ENCODE assay signal across 8 cellular contexts in the genomic region with DNA sequence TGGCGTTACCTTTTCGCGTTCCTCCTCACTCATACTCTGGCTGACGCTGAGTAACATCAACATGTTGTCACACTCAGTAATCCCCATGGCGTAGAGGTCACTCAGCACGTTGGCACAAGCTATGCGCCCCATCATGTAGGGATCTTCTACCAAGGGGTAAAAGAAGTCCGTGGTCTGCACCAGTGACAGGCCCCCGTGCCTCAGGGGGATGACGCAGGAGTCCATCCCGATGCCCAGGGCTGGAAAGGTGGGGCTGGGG. TPM values are rescaled to one million over a fixed set of nuclear protein-coding genes. Genes with fewer than 3 reads are reported as not detected.
DNase-seq lines count a peak whose midpoint lies in the region; ATAC-seq and TF ChIP-seq lines count a peak whose summit lies in the region.

No MANE protein-coding gene starts in this region.

- H3K27ac ChIP-seq in layer of hippocampus (ENCODE audit: low read depth, low read length) (peak overlapping the region; percentile 97), tibial nerve (peak overlapping the region; percentile 60 to 98 (median 96))

- no peak for DNase-seq in activated T-cell treated with anti-CD3 and anti-CD28 coated beads, Interleukin-2, amount 50 U/mL, for 72 hours
- DNase-seq in activated T-cell treated with anti-CD3 and anti-CD28 coated beads, Interleukin-2, amount 50 U/mL, for 1 hour = no peak
- DNase-seq in activated T-helper 1 cell treated with anti-CD3 and anti-CD28 coated beads, Interleukin-12 subunit alpha, Interleukin-12 subunit beta, Interleukin-2, Interleukin-4 antibody, amounts not matched to agents 30 ng/mL and 10 ng/mL and 1 ng/mL, durations not matched to agents 14 hours and 24 hours and 36 hours (ENCODE audit: low spot score) = no peak
- DNase-seq in tibial nerve (ENCODE audit: low spot score in 2 of 2) = no peak
- DNase-seq in DMS114 treated with DMSO at 0.1 percent for 48 hours (lab: John Stamatoyannopoulos, UW; ENCODE audit: unreplicated experiment) = no peak
- no peak for DNase-seq in NCI-H226

- intact Hi-C loops in activated T-helper 1 cell treated with anti-CD3 and anti-CD28 coated beads, Interleukin-12 subunit alpha, Interleukin-12 subunit beta, Interleukin-2, Interleukin-4 antibody, amounts not matched to agents 30 ng/mL and 10 ng/mL and 1 ng/mL, durations not matched to agents 14 hours and 24 hours and 36 hours (cut with micrococcal nuclease) = loop anchor here (1.0 to 5.0 kb wide), 5 partner anchors 13 to 82 kb away; a partner anchor contains a TSS

- H3K4me1 ChIP-seq in tibial nerve = peaks cover 0 to 23% (median 17%) of the 10 kb centered on the region in 4 donors

- no peaks in the 10 kb centered on the region for H3K27me3 Mint-ChIP-seq in activated T-cell treated with anti-CD3 and anti-CD28 coated beads, Interleukin-2, amount 50 U/mL, for 72 hours (ENCODE audit: low read depth)
- no peaks in the 10 kb centered on the region for H3K27me3 Mint-ChIP-seq in activated T-helper 1 cell treated with anti-CD3 and anti-CD28 coated beads, Interleukin-12 subunit alpha, Interleukin-12 subunit beta, Interleukin-2, Interleukin-4 antibody, amounts not matched to agents 30 ng/mL and 10 ng/mL and 1 ng/mL, durations not matched to agents 14 hours and 24 hours and 36 hours (ENCODE audit: insufficient read depth)

- peaks cover 44% of the 10 kb centered on the region for H3K4me1 Mint-ChIP-seq in activated T-cell treated with anti-CD3 and anti-CD28 coated beads, Interleukin-2, amount 50 U/mL, for 72 hours (ENCODE audit: low read depth)
- peaks cover 37% of the 10 kb centered on the region for H3K4me1 Mint-ChIP-seq in activated T-helper 1 cell treated with anti-CD3 and anti-CD28 coated beads, Interleukin-12 subunit alpha, Interleukin-12 subunit beta, Interleukin-2, Interleukin-4 antibody, amounts not matched to agents 30 ng/mL and 10 ng/mL and 1 ng/mL, durations not matched to agents 14 hours and 24 hours and 36 hours (ENCODE audit: low read depth)

- no peak for TF ChIP-seq POLR2A in tibial nerve (IDR thresholded peaks at IDR 0.05)

- no peak for TF ChIP-seq CTCF in tibial nerve (IDR thresholded peaks at IDR 0.05)

- H3K27ac Mint-ChIP-seq in activated T-cell treated with anti-CD3 and anti-CD28 coated beads, Interleukin-2, amount 50 U/mL, for 72 hours = peak overlapping the region; percentile 48
- H3K27ac Mint-ChIP-seq in activated T-helper 1 cell treated with anti-CD3 and anti-CD28 coated beads, Interleukin-12 subunit alpha, Interleukin-12 subunit beta, Interleukin-2, Interleukin-4 antibody, amounts not matched to agents 30 ng/mL and 10 ng/mL and 1 ng/mL, durations not matched to agents 14 hours and 24 hours and 36 hours = peak overlapping the region; percentile 86

- no peaks in the 10 kb centered on the region for H3K9me3 ChIP-seq in tibial nerve

- H3K4me3 Mint-ChIP-seq in activated T-cell treated with anti-CD3 and anti-CD28 coated beads, Interleukin-2, amount 50 U/mL, for 72 hours = peak overlapping the region; percentile 90 to 92
- H3K4me3 Mint-ChIP-seq in activated T-helper 1 cell treated with anti-CD3 and anti-CD28 coated beads, Interleukin-12 subunit alpha, Interleukin-12 subunit beta, Interleukin-2, Interleukin-4 antibody, amounts not matched to agents 30 ng/mL and 10 ng/mL and 1 ng/mL, durations not matched to agents 14 hours and 24 hours and 36 hours = peak overlapping the region; percentile 95

- H3K4me3 ChIP-seq in tibial nerve = peak overlapping the region; percentile 58 to 100 (median 91)

- 34 to 40% methylated on average over 11 of the region's 11 CpGs for WGBS in tibial nerve, 2 donors

- ATAC-seq in activated T-cell treated with anti-CD3 and anti-CD28 coated beads, Interleukin-2, amount 50 U/mL, for 72 hours (replicated peaks in 1 of 2) = no peak
- ATAC-seq in HG03139 (IDR thresholded peaks at IDR 0.05; ENCODE audit: unreplicated experiment) = no peak

- peaks cover 0 to 22% (median 0%) of the 10 kb centered on the region in 3 donors for H3K36me3 ChIP-seq in tibial nerve

- H3K36me3 Mint-ChIP-seq in activated T-cell treated with anti-CD3 and anti-CD28 coated beads, Interleukin-2, amount 50 U/mL, for 72 hours (ENCODE audit: insufficient read depth in 2 of 2) = peaks cover 12 to 31% of the 10 kb centered on the region in 2 donors
- peaks cover 25% of the 10 kb centered on the region for H3K36me3 Mint-ChIP-seq in activated T-helper 1 cell treated with anti-CD3 and anti-CD28 coated beads, Interleukin-12 subunit alpha, Interleukin-12 subunit beta, Interleukin-2, Interleukin-4 antibody, amounts not matched to agents 30 ng/mL and 10 ng/mL and 1 ng/mL, durations not matched to agents 14 hours and 24 hours and 36 hours (ENCODE audit: low read depth)

- no peak for TF ChIP-seq EP300 in tibial nerve (IDR thresholded peaks at IDR 0.05)

- H3K9me3 Mint-ChIP-seq in activated T-cell treated with anti-CD3 and anti-CD28 coated beads, Interleukin-2, amount 50 U/mL, for 72 hours = peaks cover 0 to 3% of the 10 kb centered on the region in 2 donors
- H3K9me3 Mint-ChIP-seq in activated T-helper 1 cell treated with anti-CD3 and anti-CD28 coated beads, Interleukin-12 subunit alpha, Interleukin-12 subunit beta, Interleukin-2, Interleukin-4 antibody, amounts not matched to agents 30 ng/mL and 10 ng/mL and 1 ng/mL, durations not matched to agents 14 hours and 24 hours and 36 hours = no peaks in the 10 kb centered on the region

- H3K27me3 ChIP-seq in layer of hippocampus (ENCODE audit: control insufficient read depth, insufficient read depth, low read length) (no peaks in the 10 kb centered on the region), tibial nerve (no peaks in the 10 kb centered on the region)

RNA-seq across cellular contexts. Expression of a gene that starts 0.6 kb away (rescaled TPM):
- total RNA-seq in activated T-cell treated with anti-CD3 and anti-CD28 coated beads, Interleukin-2, amount 50 U/mL, for 72 hours = 10 to 100 TPM; 67.0 to 82.1 TPM
- total RNA-seq in activated T-helper 1 cell treated with anti-CD3 and anti-CD28 coated beads, Interleukin-12 subunit alpha, Interleukin-12 subunit beta, Interleukin-2, Interleukin-4 antibody, amounts not matched to agents 30 ng/mL and 10 ng/mL and 1 ng/mL, durations not matched to agents 14 hours and 24 hours and 36 hours = 83.4 and 87.2 TPM in 2 replicates
- 10 to 100 TPM; 26.2 to 36.5 (median 33.5) TPM for total RNA-seq in tibial nerve

RNA-seq across cellular contexts. Expression of a gene that starts 15.2 kb away (rescaled TPM):
- total RNA-seq in activated T-cell treated with anti-CD3 and anti-CD28 coated beads, Interleukin-2, amount 50 U/mL, for 72 hours = 10 to 100 TPM; 56.5 to 78.8 TPM
- total RNA-seq in activated T-helper 1 cell treated with anti-CD3 and anti-CD28 coated beads, Interleukin-12 subunit alpha, Interleukin-12 subunit beta, Interleukin-2, Interleukin-4 antibody, amounts not matched to agents 30 ng/mL and 10 ng/mL and 1 ng/mL, durations not matched to agents 14 hours and 24 hours and 36 hours = 173 and 178 TPM in 2 replicates
- 10 to 100 TPM; 12.1 to 20.7 (median 16.1) TPM for total RNA-seq in tibial nerve

RNA-seq across cellular contexts. Expression of a gene that starts 27.5 kb away (rescaled TPM):
- 100 to 1,000 TPM; 517 to 673 TPM for total RNA-seq in activated T-cell treated with anti-CD3 and anti-CD28 coated beads, Interleukin-2, amount 50 U/mL, for 72 hours
- 259 and 287 TPM in 2 replicates for total RNA-seq in activated T-helper 1 cell treated with anti-CD3 and anti-CD28 coated beads, Interleukin-12 subunit alpha, Interleukin-12 subunit beta, Interleukin-2, Interleukin-4 antibody, amounts not matched to agents 30 ng/mL and 10 ng/mL and 1 ng/mL, durations not matched to agents 14 hours and 24 hours and 36 hours
- total RNA-seq in tibial nerve = 1 to 10 TPM; 2.4 to 8.8 (median 2.9) TPM

RNA-seq across cellular contexts. Expression of a gene that starts 37.7 kb away (rescaled TPM):
- 1 to 10 TPM; 5.8 to 6.3 TPM for total RNA-seq in activated T-cell treated with anti-CD3 and anti-CD28 coated beads, Interleukin-2, amount 50 U/mL, for 72 hours
- 8.1 and 8.9 TPM in 2 replicates for total RNA-seq in activated T-helper 1 cell treated with anti-CD3 and anti-CD28 coated beads, Interleukin-12 subunit alpha, Interleukin-12 subunit beta, Interleukin-2, Interleukin-4 antibody, amounts not matched to agents 30 ng/mL and 10 ng/mL and 1 ng/mL, durations not matched to agents 14 hours and 24 hours and 36 hours
- total RNA-seq in tibial nerve = 10 to 100 TPM; 35.8 to 48.2 (median 43.0) TPM

RNA-seq across cellular contexts. Expression of a gene that starts 49.9 kb away (rescaled TPM):
- total RNA-seq in activated T-cell treated with anti-CD3 and anti-CD28 coated beads, Interleukin-2, amount 50 U/mL, for 72 hours = 10 to 100 TPM; 10.5 to 13.1 TPM
- 20.2 and 21.4 TPM in 2 replicates for total RNA-seq in activated T-helper 1 cell treated with anti-CD3 and anti-CD28 coated beads, Interleukin-12 subunit alpha, Interleukin-12 subunit beta, Interleukin-2, Interleukin-4 antibody, amounts not matched to agents 30 ng/mL and 10 ng/mL and 1 ng/mL, durations not matched to agents 14 hours and 24 hours and 36 hours
- total RNA-seq in tibial nerve = 1 to 10 TPM; 5.5 to 7.5 (median 7.3) TPM

Comparison
In these comparisons a context has a peak if more than half of its experiments do, and no peak if none do; other contexts are left out.
1. RNA of a gene that starts 27.5 kb away (total RNA-seq): 517 to 673 TPM in activated T-cell treated with anti-CD3 and anti-CD28 coated beads, Interleukin-2, amount 50 U/mL, for 72 hours and 259 to 287 TPM in activated T-helper 1 cell treated with anti-CD3 and anti-CD28 coated beads, Interleukin-12 subunit alpha, Interleukin-12 subunit beta, Interleukin-2, Interleukin-4 antibody, amounts not matched to agents 30 ng/mL and 10 ng/mL and 1 ng/mL, durations not matched to agents 14 hours and 24 hours and 36 hours; 2.4 to 8.8 TPM in tibial nerve; every median in the first group is over 10 times any median in the second.